ENCODE assay signal across 8 cellular contexts in the genomic region with DNA sequence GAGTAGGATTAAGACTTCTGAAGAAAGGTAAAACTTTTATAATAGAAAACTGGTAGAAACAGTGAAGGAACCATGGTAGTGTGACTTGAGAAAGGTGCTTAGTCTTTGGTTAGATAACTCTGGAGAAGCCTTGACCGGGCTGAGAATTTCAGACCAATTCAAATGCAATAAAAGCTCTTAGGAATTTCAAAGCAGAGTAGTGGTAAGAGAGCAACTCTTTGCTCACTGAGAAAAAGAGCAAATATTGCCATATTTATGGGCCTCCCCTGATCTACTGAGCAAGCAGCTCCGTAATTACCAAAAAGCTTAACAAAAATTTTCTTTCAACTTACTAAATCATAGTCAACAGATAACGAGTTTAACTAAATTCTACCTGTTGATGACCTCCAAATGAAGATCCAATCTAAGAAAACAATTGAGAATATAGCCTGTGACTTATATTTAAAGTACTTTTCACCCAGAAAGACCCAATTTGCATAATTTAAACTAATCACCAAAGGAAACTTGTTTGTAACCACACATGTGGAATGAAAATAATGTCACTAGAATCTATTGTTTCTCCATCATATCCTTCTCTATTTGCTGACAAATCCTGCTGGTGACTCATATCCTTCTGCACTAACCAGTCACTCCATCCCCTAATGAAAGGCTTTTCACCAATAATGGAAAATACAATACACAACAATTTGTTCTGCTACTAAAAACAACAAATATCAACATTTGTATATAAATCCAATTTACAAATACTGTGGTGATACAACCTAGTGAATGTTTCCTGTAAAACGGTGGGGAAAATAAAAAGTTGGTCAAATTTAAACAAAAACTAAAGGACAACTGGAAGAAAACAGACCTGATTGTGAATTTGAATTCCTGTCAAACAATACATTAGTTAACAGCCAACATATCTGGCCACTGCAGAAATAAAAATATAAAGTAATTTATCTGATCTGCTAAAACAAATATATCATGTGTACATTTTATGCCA. TPM values are rescaled to one million over a fixed set of nuclear protein-coding genes. Genes with fewer than 3 reads are reported as not detected.
DNase-seq lines count a peak whose midpoint lies in the region; ATAC-seq and TF ChIP-seq lines count a peak whose summit lies in the region.

No MANE protein-coding gene starts in this region.

- TF ChIP-seq EP300 in gastroesophageal sphincter (IDR thresholded peaks at IDR 0.05) (no peak), suprapubic skin (IDR thresholded peaks at IDR 0.05) (no peak)

- H3K4me1 ChIP-seq in left ventricle myocardium inferior (peaks cover 99% of the 10 kb centered on the region), gastroesophageal sphincter (peaks cover 17 to 100% (median 45%) of the 10 kb centered on the region in 3 donors), suprapubic skin (peaks cover 83% of the 10 kb centered on the region)

- H3K36me3 ChIP-seq in left ventricle myocardium inferior (no peaks in the 10 kb centered on the region), gastroesophageal sphincter (no peaks in the 10 kb centered on the region), suprapubic skin (no peaks in the 10 kb centered on the region)

- WGBS in gastroesophageal sphincter (ENCODE audit: low coverage in 1 of 2), 2 donors: 32 to 44% methylated on average over 4 of the region's 4 CpGs
- 50% methylated on average over 4 of the region's 4 CpGs for WGBS in suprapubic skin

- TF ChIP-seq CTCF in left ventricle myocardium inferior (IDR thresholded peaks at IDR 0.05; ENCODE audit: borderline replicate concordance): no peak
- TF ChIP-seq CTCF in VCaP (conservative IDR thresholded peaks at IDR 0.05): no peak
- no peak for TF ChIP-seq CTCF in gastroesophageal sphincter (IDR thresholded peaks at IDR 0.05)
- no peak for TF ChIP-seq CTCF in suprapubic skin (IDR thresholded peaks at IDR 0.05)

- H3K27ac ChIP-seq in left ventricle myocardium inferior (replicated peaks): peak overlapping the region; percentile 61
- H3K27ac ChIP-seq in VCaP: peak overlapping the region; percentile 63
- peak overlapping the region; percentile 5 to 61 (median 27) for H3K27ac ChIP-seq in gastroesophageal sphincter
- H3K27ac ChIP-seq in suprapubic skin: peak overlapping the region; percentile 20

- no peak for TF ChIP-seq POLR2A in gastroesophageal sphincter (IDR thresholded peaks at IDR 0.05)
- no peak for TF ChIP-seq POLR2A in suprapubic skin (IDR thresholded peaks at IDR 0.05)

- DNase-seq in left ventricle myocardium inferior: no peak
- DNase-seq in Right ventricle myocardium inferior (ENCODE audit: missing footprints): no peak
- DNase-seq in suprapubic skin (ENCODE audit: low spot score in 2 of 2): no peak
- no peak for DNase-seq in GDM1 (lab: John Stamatoyannopoulos, UW)
- DNase-seq in SHP77 treated with DMSO at 0.1 percent for 48 hours (lab: John Stamatoyannopoulos, UW): no peak
- no peak for DNase-seq in mesenteric fat pad (ENCODE audit: low spot score)

- intact Hi-C loops in left ventricle myocardium inferior (cut with micrococcal nuclease): no loop called here
- intact Hi-C loops in Right ventricle myocardium inferior (cut with DNase I): no loop called here

- H3K27me3 ChIP-seq in left ventricle myocardium inferior (ENCODE audit: low read depth) (no peaks in the 10 kb centered on the region), gastroesophageal sphincter (no peaks in the 10 kb centered on the region), suprapubic skin (no peaks in the 10 kb centered on the region)

- H3K4me3 ChIP-seq in left ventricle myocardium inferior (no peak overlapping the region), gastroesophageal sphincter (no peak overlapping the region), suprapubic skin (no peak overlapping the region)

- ATAC-seq in Right ventricle myocardium inferior: no peak
- ATAC-seq in gastroesophageal sphincter: no peak

- H3K9me3 ChIP-seq in left ventricle myocardium inferior (replicated peaks) (no peaks in the 10 kb centered on the region), gastroesophageal sphincter (no peaks in the 10 kb centered on the region), suprapubic skin (no peaks in the 10 kb centered on the region)

RNA-seq across cellular contexts. Expression of a gene that starts 6.6 kb away (rescaled TPM):
- 203 TPM for total RNA-seq in left ventricle myocardium inferior
- total RNA-seq in Right ventricle myocardium inferior: 249 TPM
- total RNA-seq in gastroesophageal sphincter: 100 to 1,000 TPM; 203 to 273 (median 250) TPM
- total RNA-seq in suprapubic skin: 100 to 1,000 TPM in 3 of 4 donors, 10 to 100 TPM in 1; 97.2 to 147 (median 121) TPM
- 472 TPM for total RNA-seq in mesenteric fat pad
